Comparison of ENCODE assay signal across 25 cellular contexts in genomic region chr1:112841825-112842224, GRCh38.
DNase-seq lines count a peak whose midpoint lies in the region; ATAC-seq, FAIRE-seq and TF ChIP-seq lines count a peak whose summit lies in the region.
"Had no signal": no experiment of that assay in that cellular context is flagged by ENCODE, and none has a peak within 500 bp of the region (broad histone marks: within the 10 kb centered on the region; RNA-seq: fewer than 3 reads in every experiment).

No MANE protein-coding gene starts in this region.

- H3K9me3 ChIP-seq in K562 (replicated peaks; ENCODE audit: control insufficient read depth, insufficient read depth, low read depth, low read length): no peaks in the 10 kb centered on the region
- no peaks in the 10 kb centered on the region for H3K9me3 ChIP-seq in naive thymus-derived CD4-positive, alpha-beta T cell (ENCODE audit: control insufficient read depth in 2 of 3, low read length in 3 of 3)
- H3K9me3 ChIP-seq: Peyer's patch, prostate gland, spleen had no signal

- H3K9ac ChIP-seq in K562 (ENCODE audit: insufficient read depth in 1 of 2, low read depth in 2 of 2, low read length in 2 of 2): no peak overlapping the region

- no peak for ATAC-seq in K562
- peak; percentile 31 for ATAC-seq in naive thymus-derived CD4-positive, alpha-beta T cell
- ATAC-seq: activated naive CD8-positive, alpha-beta T cell treated with anti-CD3 and anti-CD28 coated beads, Interleukin-2, amount 50 U/mL, for 24 hours had no signal

- no peaks in the 10 kb centered on the region for H4K20me1 ChIP-seq in K562 (replicated peaks; ENCODE audit: control insufficient read depth, insufficient read depth, low read length)

- no peaks in the 10 kb centered on the region for H3K79me2 ChIP-seq in K562 (ENCODE audit: control insufficient read depth, insufficient read depth, low read length)

- no peak overlapping the region for H3K27ac Mint-ChIP-seq in naive thymus-derived CD4-positive, alpha-beta T cell
- H3K27ac Mint-ChIP-seq in chondrocyte (ENCODE audit: unreplicated experiment): no peak overlapping the region
- H3K27ac Mint-ChIP-seq: activated CD4-positive, alpha-beta T cell treated with anti-CD3 and anti-CD28 coated beads, Interleukin-2, amount 10 ng/mL, durations not matched to agents 7 days and 5 days; activated naive CD8-positive, alpha-beta T cell treated with anti-CD3 and anti-CD28 coated beads, Interleukin-2, amount 50 U/mL, for 24 hours had no signal

- CTCF ChIA-PET in K562 (lab: Yijun Ruan, JAX; ENCODE audit: low intra/inter-chr PET ratio): no interaction called here
- CTCF ChIA-PET in naive thymus-derived CD4-positive, alpha-beta T cell (lab: Charles Lee): interaction anchor here (0.6 to 0.8 kb wide), 2 partner anchors 17 to 128 kb away, joined by 3 to 4 read pairs; no protein-coding TSS in a partner anchor

- H3K9me1 ChIP-seq in K562 (ENCODE audit: control insufficient read depth, insufficient read depth, low read length): no peaks in the 10 kb centered on the region

- H3K9me3 Mint-ChIP-seq in naive thymus-derived CD4-positive, alpha-beta T cell: no peaks in the 10 kb centered on the region
- no peaks in the 10 kb centered on the region for H3K9me3 Mint-ChIP-seq in chondrocyte (ENCODE audit: low read depth)
- H3K9me3 Mint-ChIP-seq: activated CD4-positive, alpha-beta T cell treated with anti-CD3 and anti-CD28 coated beads, Interleukin-2, amount 10 ng/mL, durations not matched to agents 7 days and 5 days; activated naive CD8-positive, alpha-beta T cell treated with anti-CD3 and anti-CD28 coated beads, Interleukin-2, amount 50 U/mL, for 24 hours; neural crest cell had no signal

- H3K4me3 Mint-ChIP-seq in naive thymus-derived CD4-positive, alpha-beta T cell: no peak overlapping the region
- no peak overlapping the region for H3K4me3 Mint-ChIP-seq in chondrocyte (ENCODE audit: unreplicated experiment)
- H3K4me3 Mint-ChIP-seq: activated CD4-positive, alpha-beta T cell treated with anti-CD3 and anti-CD28 coated beads, Interleukin-2, amount 10 ng/mL, durations not matched to agents 7 days and 5 days; activated naive CD8-positive, alpha-beta T cell treated with anti-CD3 and anti-CD28 coated beads, Interleukin-2, amount 50 U/mL, for 24 hours; neural crest cell had no signal

- no peak overlapping the region for H3K27ac ChIP-seq in K562 (ENCODE audit: extremely low read depth, low read depth, low read length)
- no peak overlapping the region for H3K27ac ChIP-seq in naive thymus-derived CD4-positive, alpha-beta T cell (ENCODE audit: low read depth, low read length)
- H3K27ac ChIP-seq: Peyer's patch, prostate gland had no signal

- TF ChIP-seq CTCF in K562 (IDR thresholded peaks at IDR 0.05 in 2 of 3, conservative IDR thresholded peaks at IDR 0.05 in 1 of 3; ENCODE audit: insufficient read depth in 2 of 3, low read depth in 1 of 3, low read length in 3 of 3) (no peak), chondrocyte (IDR thresholded peaks at IDR 0.05) (no peak), GM20000 (IDR thresholded peaks at IDR 0.05; ENCODE audit: extremely low read depth, missing control alignments) (no peak)

- H3K36me3 ChIP-seq in K562 (ENCODE audit: control insufficient read depth, insufficient read depth, low read length): no peaks in the 10 kb centered on the region
- no peaks in the 10 kb centered on the region for H3K36me3 ChIP-seq in naive thymus-derived CD4-positive, alpha-beta T cell (ENCODE audit: control insufficient read depth in 2 of 3, insufficient read depth in 3 of 3, low read length in 3 of 3)
- H3K36me3 ChIP-seq: Peyer's patch, prostate gland, spleen had no signal

- TF ChIP-seq POLR2A in K562 (conservative IDR thresholded peaks at IDR 0.05): no peak

- peaks cover 2 to 12% of the 10 kb centered on the region in 2 experiments; a peak in 3 of 5 replicates for H3K27me3 ChIP-seq in K562 (ENCODE audit: control insufficient read depth in 2 of 2, insufficient read depth in 2 of 2, low read length in 2 of 2)
- H3K27me3 ChIP-seq in naive thymus-derived CD4-positive, alpha-beta T cell (ENCODE audit: control insufficient read depth in 2 of 2, insufficient read depth in 2 of 2, low read length in 2 of 2): no peaks in the 10 kb centered on the region
- H3K27me3 ChIP-seq: Peyer's patch, spleen had no signal

- H3K4me1 Mint-ChIP-seq in naive thymus-derived CD4-positive, alpha-beta T cell: peaks cover 0 to 31% (median 16%) of the 10 kb centered on the region in 7 donors
- H3K4me1 Mint-ChIP-seq in chondrocyte (ENCODE audit: low read depth): peaks cover 8% of the 10 kb centered on the region

- peaks cover 8 to 34% (median 11%) of the 10 kb centered on the region in 5 donors for H3K27me3 Mint-ChIP-seq in naive thymus-derived CD4-positive, alpha-beta T cell
- H3K27me3 Mint-ChIP-seq in chondrocyte (ENCODE audit: low read depth): no peaks in the 10 kb centered on the region

- no peak overlapping the region for H3K4me2 ChIP-seq in K562 (ENCODE audit: insufficient read depth, low read length)

- H2AFZ ChIP-seq in K562 (ENCODE audit: low read depth, low read length): no peak overlapping the region

- intact Hi-C loops in K562 (cut with micrococcal nuclease): no loop called here
- intact Hi-C loops in naive thymus-derived CD4-positive, alpha-beta T cell (cut with micrococcal nuclease): no loop called here

- H3K36me3 Mint-ChIP-seq in naive thymus-derived CD4-positive, alpha-beta T cell: peaks cover 0 to 4% (median 0%) of the 10 kb centered on the region in 5 donors
- no peaks in the 10 kb centered on the region for H3K36me3 Mint-ChIP-seq in chondrocyte (ENCODE audit: low read depth)

- BruUV-seq in K562 (replicated peaks; lab: Mats Ljungman, UMichigan): no TSS peak

- DNase-seq in CD1c-positive myeloid dendritic cell (ENCODE audit: extremely low spot score): peak; percentile 77
- DNase-seq in MV-4-11 (lab: John Stamatoyannopoulos, UW): peak; percentile 98
- no peak for DNase-seq in K562 (ENCODE audit: extremely low read depth in 1 of 4, low spot score in 3 of 4)
- DNase-seq in naive thymus-derived CD4-positive, alpha-beta T cell: no peak
- DNase-seq in chondrocyte (ENCODE audit: low spot score): no peak
- no peak for DNase-seq in GM20000 (ENCODE audit: low spot score)
- no peak for DNase-seq in EL
- no peak for DNase-seq in NCI-H2107 treated with DMSO at 0.1 percent for 48 hours (lab: John Stamatoyannopoulos, UW; ENCODE audit: unreplicated experiment)
- DNase-seq: activated CD4-positive, alpha-beta T cell treated with anti-CD3 and anti-CD28 coated beads, Interleukin-2, amount 10 ng/mL, durations not matched to agents 7 days and 5 days; activated CD8-positive, alpha-beta memory T cell treated with anti-CD3 and anti-CD28 coated beads, Interleukin-2, amount 50 U/mL, for 48 hours; activated effector memory CD4-positive, alpha-beta T cell treated with Interleukin-2 at 50 U/mL for 16 hours; activated naive CD8-positive, alpha-beta T cell treated with anti-CD3 and anti-CD28 coated beads, Interleukin-2, amount 50 U/mL, for 24 hours; dermis blood vessel endothelial cell; DND-41; foreskin fibroblast; hypothalamus; islet precursor cell; NCI-H1436; NCI-H774; Peyer's patch; spleen; substantia nigra had no signal

- H3K4me1 ChIP-seq in K562 (replicated peaks in 1 of 2; ENCODE audit: control insufficient read depth in 2 of 2, insufficient read depth in 2 of 2, low read length in 2 of 2): no peaks in the 10 kb centered on the region
- H3K4me1 ChIP-seq in naive thymus-derived CD4-positive, alpha-beta T cell (ENCODE audit: control insufficient read depth in 2 of 2, insufficient read depth in 2 of 2, low read length in 2 of 2): peaks cover 9 to 11% of the 10 kb centered on the region in 2 donors
- H3K4me1 ChIP-seq: prostate gland had no signal

- WGBS in K562 (ENCODE audit: insufficient coverage, low coverage, missing lambda C conversion rate): 28% methylated on average over 5 of the region's 10 CpGs

- no peak for TF ChIP-seq EP300 in K562 (IDR thresholded peaks at IDR 0.05; ENCODE audit: low read length)

- in situ Hi-C loops in K562 (cut with MboI): no loop called here

- POLR2A ChIA-PET in K562 (lab: Yijun Ruan, JAX): interaction anchor here (0.6 kb wide), 1 partner anchor 445 kb away, joined by 3 read pairs; no protein-coding TSS in a partner anchor
- POLR2A ChIA-PET in naive thymus-derived CD4-positive, alpha-beta T cell (lab: Charles Lee): no interaction called here

- H3K4me3 ChIP-seq in K562: no peak overlapping the region
- H3K4me3 ChIP-seq in naive thymus-derived CD4-positive, alpha-beta T cell (ENCODE audit: low read length): no peak overlapping the region
- H3K4me3 ChIP-seq: Peyer's patch, prostate gland, spleen had no signal

- no peak for TF ChIP-seq RAD21 in K562 (CRISPR knock-in tag; conservative IDR thresholded peaks at IDR 0.05 in 1 of 2, IDR thresholded peaks at IDR 0.05 in 1 of 2)

- FAIRE-seq in K562 (lab: Jason Lieb, UNC): no peak
- FAIRE-seq: H1 had no signal

TF ChIP-seq in K562, 482 proteins besides CTCF, POLR2A, EP300 and RAD21 (continues in another document):
- TF ChIP-seq MAX (CRISPR knock-in tag; IDR thresholded peaks at IDR 0.05) (no peak), ZNF41 (CRISPR knock-in tag; conservative IDR thresholded peaks at IDR 0.05) (no peak)

Comparison
In these comparisons a context has a peak if more than half of its experiments do, and no peak if none do; other contexts are left out.
1. DNase-seq: peak in CD1c-positive myeloid dendritic cell (single experiment) and MV-4-11 (single experiment); none in K562 (0 of 4), naive thymus-derived CD4-positive, alpha-beta T cell (0 of 9), chondrocyte (single experiment), GM20000 (single experiment), EL (single experiment) and NCI-H2107 treated with DMSO at 0.1 percent for 48 hours (single experiment).